ENCODE assay signal across 16 cellular contexts in the genomic region with DNA sequence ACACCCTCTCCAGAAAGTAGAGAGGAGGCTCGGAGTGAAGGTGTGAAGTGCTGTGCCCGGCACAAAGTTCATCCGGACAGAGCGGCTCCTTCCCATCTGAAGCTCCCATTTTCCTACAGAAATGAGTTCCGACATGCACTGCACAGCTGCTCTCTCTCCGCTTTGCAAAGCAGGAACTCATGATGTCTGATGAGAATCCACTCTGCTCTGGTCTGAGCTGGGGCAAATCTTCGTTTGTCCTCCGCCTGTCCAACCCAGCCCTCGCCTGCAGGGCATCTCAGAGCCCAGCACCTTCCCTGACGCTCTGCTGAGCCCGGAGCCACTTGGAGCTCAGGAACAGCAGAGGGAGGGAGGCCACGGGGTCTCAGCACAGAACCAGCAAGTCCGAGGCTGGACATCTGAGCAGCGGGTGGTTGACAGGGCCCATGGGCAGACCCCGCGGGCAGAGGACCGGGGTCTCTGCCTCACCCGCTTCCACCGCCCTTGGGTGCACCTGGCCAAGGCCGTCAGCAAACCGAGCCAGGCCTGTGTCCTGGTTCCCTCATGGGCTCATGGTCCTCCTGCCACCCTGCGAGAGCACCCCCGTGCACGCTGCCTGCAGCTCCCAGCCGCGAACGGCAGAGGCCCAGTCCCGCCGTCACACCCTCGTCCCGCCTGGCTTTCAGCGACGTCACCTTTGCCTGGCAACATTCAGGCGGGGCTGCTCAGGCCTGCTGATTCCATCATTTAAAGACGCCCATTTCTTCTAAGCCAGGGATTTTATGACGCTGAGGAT.
DNase-seq lines count a peak whose midpoint lies in the region; ATAC-seq and TF ChIP-seq lines count a peak whose summit lies in the region.
"Had no signal": no experiment of that assay in that cellular context is flagged by ENCODE, and none has a peak within 500 bp of the region (broad histone marks: within the 10 kb centered on the region; RNA-seq: fewer than 3 reads in every experiment).

No MANE protein-coding gene starts in this region.

- H3K27me3 Mint-ChIP-seq in activated T-cell treated with anti-CD3 and anti-CD28 coated beads, Interleukin-2, amount 50 U/mL, for 4 hours (ENCODE audit: low read depth): peaks cover 49% of the 10 kb centered on the region

- intact Hi-C loops in left ventricle myocardium superior (cut with micrococcal nuclease) (no loop called here), sigmoid colon (cut with DNase I) (no loop called here)

- no peak for ATAC-seq in activated T-cell treated with anti-CD3 and anti-CD28 coated beads, Interleukin-2, amount 50 U/mL, for 4 hours
- no peak for ATAC-seq in left ventricle myocardium superior

- DNase-seq in activated T-cell treated with anti-CD3 and anti-CD28 coated beads, Interleukin-2, amount 50 U/mL, for 4 hours: peak; percentile 1
- no peak for DNase-seq in activated T-cell treated with anti-CD3 and anti-CD28 coated beads, Interleukin-2, amount 50 U/mL, for 48 hours
- DNase-seq in NCI-H82 treated with DMSO at 0.1 percent for 48 hours (lab: John Stamatoyannopoulos, UW; ENCODE audit: unreplicated experiment) (peak; percentile 8), left ventricle myocardium superior (peak; percentile 6), sigmoid colon (peak; percentile 46), T1000 (lab: John Stamatoyannopoulos, UW) (no peak), NOMO-1 treated with DMSO at 0.1 percent for 48 hours (lab: John Stamatoyannopoulos, UW; ENCODE audit: unreplicated experiment) (no peak), GM13977 (ENCODE audit: low spot score) (no peak)
- DNase-seq: activated T-cell treated with anti-CD3 and anti-CD28 coated beads, Interleukin-2, amount 50 U/mL, for 1 hour; islet precursor cell; MV-4-11; NCI-H2081; NCI-H774 had no signal

- no peak for TF ChIP-seq POLR2A in sigmoid colon (IDR thresholded peaks at IDR 0.05)

- no peak for TF ChIP-seq EP300 in sigmoid colon (IDR thresholded peaks at IDR 0.05)

- H3K9me3 Mint-ChIP-seq in activated T-cell treated with anti-CD3 and anti-CD28 coated beads, Interleukin-2, amount 50 U/mL, for 4 hours: no peaks in the 10 kb centered on the region

- H3K36me3 Mint-ChIP-seq in activated T-cell treated with anti-CD3 and anti-CD28 coated beads, Interleukin-2, amount 50 U/mL, for 4 hours (ENCODE audit: insufficient read depth): no peaks in the 10 kb centered on the region

- no peaks in the 10 kb centered on the region for H3K4me1 Mint-ChIP-seq in activated T-cell treated with anti-CD3 and anti-CD28 coated beads, Interleukin-2, amount 50 U/mL, for 4 hours (ENCODE audit: low read depth)

- in situ Hi-C loops in GM13977 (cut with MboI; ENCODE audit: low pct_unique_long_range_greater_than_20kb, low sequenced_read_pairs, unreplicated experiment): no loop called here

- peaks cover 0 to 81% (median 27%) of the 10 kb centered on the region in 3 donors for H3K27me3 ChIP-seq in sigmoid colon
- H3K27me3 ChIP-seq: ascending aorta had no signal

- no peak overlapping the region for H3K4me3 ChIP-seq in sigmoid colon
- H3K4me3 ChIP-seq: ascending aorta had no signal

- H3K4me1 ChIP-seq in sigmoid colon: no peaks in the 10 kb centered on the region
- H3K4me1 ChIP-seq: ascending aorta had no signal

- TF ChIP-seq CTCF in sigmoid colon (IDR thresholded peaks at IDR 0.05) (no peak), GM13977 (IDR thresholded peaks at IDR 0.05; ENCODE audit: extremely low read depth, insufficient read depth, missing control alignments) (no peak)

- H3K36me3 ChIP-seq in sigmoid colon: no peaks in the 10 kb centered on the region
- H3K36me3 ChIP-seq: ascending aorta had no signal

- WGBS in sigmoid colon, 2 donors: 50 to 62% methylated on average over 36 of the region's 36 CpGs

- no peak overlapping the region for H3K4me3 Mint-ChIP-seq in activated T-cell treated with anti-CD3 and anti-CD28 coated beads, Interleukin-2, amount 50 U/mL, for 4 hours

- no peak overlapping the region for H3K27ac ChIP-seq in sigmoid colon
- H3K27ac ChIP-seq: ascending aorta, epithelial cell of prostate, RWPE1 had no signal

- no peaks in the 10 kb centered on the region for H3K9me3 ChIP-seq in sigmoid colon
- H3K9me3 ChIP-seq: ascending aorta had no signal

Comparison
In these comparisons a context has a peak if more than half of its experiments do, and no peak if none do; other contexts are left out.
1. DNase-seq: peak in activated T-cell treated with anti-CD3 and anti-CD28 coated beads, Interleukin-2, amount 50 U/mL, for 4 hours (single experiment), NCI-H82 treated with DMSO at 0.1 percent for 48 hours (single experiment), left ventricle myocardium superior (single experiment) and sigmoid colon (single experiment); none in activated T-cell treated with anti-CD3 and anti-CD28 coated beads, Interleukin-2, amount 50 U/mL, for 48 hours (0 of 2), T1000 (single experiment), NOMO-1 treated with DMSO at 0.1 percent for 48 hours (single experiment) and GM13977 (single experiment).